In genomic region chr20:5678769-5679168, GRCh38 we compare ENCODE assay signal across 28 cellular contexts.
"Had no signal": no experiment of that assay in that cellular context is flagged by ENCODE, and none has a peak within 500 bp of the region (broad histone marks: within the 10 kb centered on the region; RNA-seq: fewer than 3 reads in every experiment).

No MANE protein-coding gene starts in this region.

- H3K36me3 Mint-ChIP-seq: naive thymus-derived CD4-positive, alpha-beta T cell; natural killer cell; stimulated activated memory B cell treated with anti-CD40 and anti-IgM and Interleukin-4, amounts not matched to agents 10 μg/mL and 1 μg/mL and 100 μg/mL, for 72 hours had no signal

- FAIRE-seq: pancreas, small intestine had no signal

- H3K4me1 Mint-ChIP-seq: natural killer cell, nephron, neural crest cell had no signal

- H3K27me3 Mint-ChIP-seq: naive thymus-derived CD4-positive, alpha-beta T cell; stimulated activated memory B cell treated with anti-CD40 and anti-IgM and Interleukin-4, amounts not matched to agents 10 μg/mL and 1 μg/mL and 100 μg/mL, for 72 hours; stimulated activated naive CD8-positive, alpha-beta T cell treated with anti-CD3 and anti-CD28 coated beads, Interleukin-15, amount 100 ng/mL, for 72 hours had no signal

- H3K27me3 ChIP-seq: neutrophil, pancreas, right lobe of liver, sigmoid colon, suprapubic skin, testis, tibial artery, transverse colon, upper lobe of left lung, uterus had no signal

- H3K4me3 Mint-ChIP-seq: naive thymus-derived CD4-positive, alpha-beta T cell; natural killer cell; nephron; neural crest cell; stimulated activated memory B cell treated with anti-CD40 and anti-IgM and Interleukin-4, amounts not matched to agents 10 μg/mL and 1 μg/mL and 100 μg/mL, for 72 hours; stimulated activated naive CD8-positive, alpha-beta T cell treated with anti-CD3 and anti-CD28 coated beads, Interleukin-15, amount 100 ng/mL, for 72 hours had no signal

- DNase-seq: naive thymus-derived CD4-positive, alpha-beta T cell; natural killer cell; nucleus accumbens; pancreas; psoas muscle; right cardiac atrium; right lobe of liver; sigmoid colon; small intestine; stimulated activated CD4-positive, alpha-beta T cell treated with anti-CD3 and anti-CD28 coated beads, Interleukin-15, amount 100 ng/mL, for 24 hours; stimulated activated CD4-positive, alpha-beta T cell treated with anti-CD3 and anti-CD28 coated beads, Interleukin-2, amount 100 ng/mL, for 24 hours; stimulated activated CD4-positive, alpha-beta T cell treated with anti-CD3 and anti-CD28 coated beads, Interleukin-4, amount 100 ng/mL, for 1 hour; stimulated activated CD4-positive, alpha-beta T cell treated with anti-CD3 and anti-CD28 coated beads, Interleukin-4, amount 100 ng/mL, for 4 hours; stimulated activated CD8-positive, alpha-beta memory T cell treated with anti-CD3 and anti-CD28 coated beads, Interleukin-4, amount 100 ng/mL, for 48 hours; stimulated activated naive CD4-positive, alpha-beta T cell; stimulated activated naive CD8-positive, alpha-beta T cell treated with anti-CD3 and anti-CD28 coated beads, Interleukin-15, amount 100 ng/mL, for 72 hours; stimulated activated naive CD8-positive, alpha-beta T cell treated with anti-CD3 and anti-CD28 coated beads, Interleukin-15, Interleukin-2, amounts not matched to agents 100 U/mL and 50 U/mL, for 24 hours; substantia nigra; testis; tibial artery; transverse colon; upper lobe of left lung; uterus had no signal

- H3K9me3 Mint-ChIP-seq: naive thymus-derived CD4-positive, alpha-beta T cell; natural killer cell; nephron; neural crest cell; stimulated activated memory B cell treated with anti-CD40 and anti-IgM and Interleukin-4, amounts not matched to agents 10 μg/mL and 1 μg/mL and 100 μg/mL, for 72 hours; stimulated activated naive CD8-positive, alpha-beta T cell treated with anti-CD3 and anti-CD28 coated beads, Interleukin-15, amount 100 ng/mL, for 72 hours had no signal

- ATAC-seq: naive thymus-derived CD4-positive, alpha-beta T cell; natural killer cell; pancreas; psoas muscle; right cardiac atrium; right lobe of liver; stimulated activated memory B cell treated with anti-CD40 and anti-IgM and Interleukin-4, amounts not matched to agents 10 μg/mL and 1 μg/mL and 100 μg/mL, for 72 hours; stimulated activated naive CD8-positive, alpha-beta T cell treated with anti-CD3 and anti-CD28 coated beads, Interleukin-15, amount 100 ng/mL, for 72 hours; stimulated activated naive CD8-positive, alpha-beta T cell treated with anti-CD3 and anti-CD28 coated beads, Interleukin-15, Interleukin-2, amounts not matched to agents 100 U/mL and 50 U/mL, for 24 hours had no signal

- H3K36me3 ChIP-seq: neutrophil, pancreas, right lobe of liver, sigmoid colon, suprapubic skin, tibial artery, transverse colon, upper lobe of left lung, uterus had no signal

- H3K27ac ChIP-seq: neutrophil, pancreas, psoas muscle, right lobe of liver, sigmoid colon, suprapubic skin, testis, tibial artery, transverse colon, upper lobe of left lung, uterus had no signal

- H3K27ac Mint-ChIP-seq: natural killer cell; nephron; stimulated activated memory B cell treated with anti-CD40 and anti-IgM and Interleukin-4, amounts not matched to agents 10 μg/mL and 1 μg/mL and 100 μg/mL, for 72 hours; stimulated activated naive CD8-positive, alpha-beta T cell treated with anti-CD3 and anti-CD28 coated beads, Interleukin-15, amount 100 ng/mL, for 72 hours had no signal

- H3K9me3 ChIP-seq: neutrophil, pancreas, psoas muscle, right lobe of liver, sigmoid colon, suprapubic skin, testis, tibial artery, transverse colon, upper lobe of left lung, uterus had no signal

- H3K4me1 ChIP-seq: pancreas, psoas muscle, right lobe of liver, suprapubic skin, testis, tibial artery, uterus had no signal

- H3K4me3 ChIP-seq: pancreas, psoas muscle, right lobe of liver, sigmoid colon, suprapubic skin, testis, tibial artery, transverse colon, upper lobe of left lung, uterus had no signal
